9 cellular contexts compared by ENCODE assay signal in genomic region chr20:49611539-49612126, GRCh38. TPM values are rescaled to one million over a fixed set of nuclear protein-coding genes. Genes with fewer than 3 reads are reported as not detected.
A peak's percentile ranks its signal among the peaks of the same experiment; 100 is the strongest.
DNase-seq lines count a peak whose midpoint lies in the region; ATAC-seq, FAIRE-seq and TF ChIP-seq lines count a peak whose summit lies in the region.
"Not testable (repeated sequence)": the region's sequence is repeated elsewhere in the genome, so short reads cannot be mapped to it uniquely, and the experiment has no call there.
"Had no signal": no experiment of that assay in that cellular context is flagged by ENCODE, and none has a peak within 500 bp of the region (broad histone marks: within the 10 kb centered on the region; RNA-seq: fewer than 3 reads in every experiment).

No MANE protein-coding gene starts in this region.

- ATAC-seq in GM12878, right lobe of liver: not testable (repeated sequence)

- peak overlapping the region; percentile 18; the same call in 1 of the 2 replicates for H3K4me3 ChIP-seq in BLaER1
- H3K4me3 ChIP-seq in HUES48 (ENCODE audit: low read depth, low read length) = peak overlapping the region; percentile 4; the same call in 1 of the 2 replicates
- peak overlapping the region; percentile 65 for H3K4me3 ChIP-seq in SK-N-MC
- H3K4me3 ChIP-seq in GM12878 = peak overlapping the region; percentile 46; the same call in 1 of the 2 replicates
- peak overlapping the region in 2 of 4 donors; percentile 10 to 52 for H3K4me3 ChIP-seq in esophagus squamous epithelium
- H3K4me3 ChIP-seq in right lobe of liver = peak overlapping the region in 2 of 3 donors; percentile 26 to 28
- not testable (repeated sequence) for H3K4me3 ChIP-seq in parathyroid adenoma (ENCODE audit: low read depth, low read length)
- peak overlapping the region; percentile 25 to 59 for H3K4me3 ChIP-seq in stomach smooth muscle (ENCODE audit: low read length in 2 of 2)

- TF ChIP-seq RAD21 in GM12878 (IDR thresholded peaks at IDR 0.05; ENCODE audit: insufficient read depth, low read depth, low read length) = not testable (repeated sequence)

- SMC1A ChIA-PET in GM12878 (lab: Charles Lee; ENCODE audit: uncharacterized antibody, unreplicated experiment) = interaction anchor here (0.7 to 6.2 kb wide), 19 partner anchors 19 to 304 kb away, joined by 3 to 44 read pairs (median 4); no protein-coding TSS in a partner anchor

- H3K4me2 ChIP-seq in BLaER1 (peak overlapping the region; percentile 77), GM12878 (ENCODE audit: control insufficient read depth, insufficient read depth) (peak overlapping the region; percentile 90), parathyroid adenoma (ENCODE audit: low read length) (peak overlapping the region; percentile 65)

- RAD21 ChIA-PET in GM12878 (lab: Charles Lee; ENCODE audit: unreplicated experiment) = interaction anchor here (0.7 to 6.3 kb wide), 9 partner anchors 9 to 326 kb away, joined by 3 to 110 read pairs (median 7); no protein-coding TSS in a partner anchor

- not testable (repeated sequence) for H3K36me3 ChIP-seq in BLaER1; HUES48 (ENCODE audit: control insufficient read depth, insufficient read depth, low read length); SK-N-MC (ENCODE audit: insufficient read depth, low read length); GM12878 (ENCODE audit: control insufficient read depth in 2 of 2, insufficient read depth in 2 of 2, low read length in 1 of 2); esophagus squamous epithelium; right lobe of liver; parathyroid adenoma (ENCODE audit: control insufficient read depth, insufficient read depth, low read length); stomach smooth muscle (ENCODE audit: control insufficient read depth in 2 of 2, insufficient read depth in 2 of 2, low read length in 2 of 2)

- CTCF ChIA-PET in GM12878 (lab: Yijun Ruan, JAX) = interaction anchor here (0.6 to 8.0 kb wide), 26 partner anchors 9 to 327 kb away, joined by 3 to 226 read pairs (median 4); no protein-coding TSS in a partner anchor

- H3K79me2 ChIP-seq in GM12878 (ENCODE audit: control insufficient read depth, insufficient read depth, low read length); parathyroid adenoma: not testable (repeated sequence)

- DNase-seq in SK-N-MC (ENCODE audit: low read depth, low spot score); GM12878 (ENCODE audit: low read depth, low spot score); esophagus squamous epithelium (lab: John Stamatoyannopoulos, UW); right lobe of liver: not testable (repeated sequence)

- WGBS in GM12878 (ENCODE audit: insufficient coverage, insufficient replicate concordance, low lambda C conversion rate, missing lambda C conversion rate) = 31% methylated on average over 6 of the region's 6 CpGs
- WGBS in esophagus squamous epithelium, 2 donors = 61 to 65% methylated on average over 5 to 6 of the region's 6 CpGs
- 58% methylated on average over 5 of the region's 6 CpGs for WGBS in right lobe of liver (ENCODE audit: insufficient coverage, low coverage, low lambda C conversion rate, missing lambda C conversion rate)

- in situ Hi-C loops in GM12878 (cut with MboI) = loop anchor here (5.0 kb wide), 2 partner anchors 236 to 316 kb away; no protein-coding TSS in a partner anchor

- not testable (repeated sequence) for TF ChIP-seq EP300 in GM12878 (IDR thresholded peaks at IDR 0.05; ENCODE audit: borderline replicate concordance in 1 of 2, control insufficient read depth in 1 of 2, low read depth in 2 of 2, low read length in 2 of 2)

- H3K4me1 ChIP-seq in BLaER1 = peaks cover 42% of the 10 kb centered on the region
- not testable (repeated sequence) for H3K4me1 ChIP-seq in HUES48 (ENCODE audit: control insufficient read depth, insufficient read depth, low read length); parathyroid adenoma
- peaks cover 11% of the 10 kb centered on the region for H3K4me1 ChIP-seq in GM12878 (ENCODE audit: control insufficient read depth, insufficient read depth, low read length)
- H3K4me1 ChIP-seq in esophagus squamous epithelium = peaks cover 3 to 44% (median 23%) of the 10 kb centered on the region in 3 donors
- H3K4me1 ChIP-seq in right lobe of liver = peaks cover 0 to 32% (median 7%) of the 10 kb centered on the region in 4 donors
- H3K4me1 ChIP-seq in stomach smooth muscle (ENCODE audit: control insufficient read depth, insufficient read depth, low read length) = peaks cover 17% of the 10 kb centered on the region

- POLR2A ChIA-PET in GM12878 (lab: Charles Lee) = interaction anchor here (0.7 kb wide), 1 partner anchor 231 kb away, joined by 4 read pairs; no protein-coding TSS in a partner anchor

- not testable (repeated sequence) for H3K9ac ChIP-seq in BLaER1; HUES48 (ENCODE audit: low read depth, low read length); SK-N-MC (ENCODE audit: insufficient read length); parathyroid adenoma; stomach smooth muscle (ENCODE audit: low read length in 2 of 2)
- 0 out of 2 replicates have a peak overlapping the region, but pooled peaks have one; percentile 1 for H3K9ac ChIP-seq in GM12878 (ENCODE audit: control insufficient read depth, insufficient read depth, low read length)

- TF ChIP-seq CTCF in GM12878 (IDR thresholded peaks at IDR 0.05 in 2 of 3, conservative IDR thresholded peaks at IDR 0.05 in 1 of 3; ENCODE audit: control insufficient read depth in 2 of 3, extremely low read depth in 1 of 3, insufficient read depth in 1 of 3, low read depth in 3 of 3, low read length in 3 of 3); esophagus squamous epithelium (IDR thresholded peaks at IDR 0.05); right lobe of liver (IDR thresholded peaks at IDR 0.05); parathyroid adenoma (IDR thresholded peaks at IDR 0.05): not testable (repeated sequence)

- H3K9me3 ChIP-seq in BLaER1; HUES48 (ENCODE audit: control insufficient read depth, insufficient read depth, low read length); SK-N-MC (ENCODE audit: low read depth, low read length); GM12878 (replicated peaks; ENCODE audit: control insufficient read depth, insufficient read depth, low read length); esophagus squamous epithelium; right lobe of liver; parathyroid adenoma (ENCODE audit: control insufficient read depth, low read length); stomach smooth muscle (ENCODE audit: control insufficient read depth in 2 of 2, low read length in 2 of 2): not testable (repeated sequence)

- H2AFZ ChIP-seq in GM12878 (ENCODE audit: control insufficient read depth, low read depth, low read length) = peak overlapping the region; percentile 88
- peak overlapping the region; percentile 74 for H2AFZ ChIP-seq in parathyroid adenoma

- H3K27me3 ChIP-seq in BLaER1; HUES48 (ENCODE audit: control insufficient read depth, insufficient read depth, low read length); GM12878 (replicated peaks in 1 of 2; ENCODE audit: control insufficient read depth in 2 of 2, insufficient read depth in 2 of 2, low read length in 1 of 2); right lobe of liver; parathyroid adenoma (ENCODE audit: control insufficient read depth, insufficient read depth, low read length): not testable (repeated sequence)
- H3K27me3 ChIP-seq in esophagus squamous epithelium = peaks cover 0 to 15% (median 0%) of the 10 kb centered on the region in 4 donors
- H3K27me3 ChIP-seq in stomach smooth muscle (ENCODE audit: control insufficient read depth in 1 of 2, insufficient read depth in 2 of 2, low read length in 2 of 2) = peaks cover 14 to 16% of the 10 kb centered on the region in 2 donors

- not testable (repeated sequence) for FAIRE-seq in GM12878 (lab: Jason Lieb, UNC)

- H4K20me1 ChIP-seq in BLaER1; GM12878 (ENCODE audit: control insufficient read depth, insufficient read depth): not testable (repeated sequence)

- intact Hi-C loops in GM12878 (cut with micrococcal nuclease; ENCODE audit: unreplicated experiment) = loop anchor here (1.0 to 5.0 kb wide), 4 partner anchors 211 to 317 kb away; no protein-coding TSS in a partner anchor
- intact Hi-C loops in esophagus squamous epithelium (cut with DNase I) = loop anchor here (5.0 kb wide), 1 partner anchor 236 kb away; no protein-coding TSS in a partner anchor
- intact Hi-C loops in right lobe of liver (cut with DNase I) = loop anchor here (2.0 to 10.0 kb wide), 5 partner anchors 69 to 233 kb away; no protein-coding TSS in a partner anchor

- BruUV-seq in GM12878 (replicated peaks; lab: Mats Ljungman, UMichigan) = not testable (repeated sequence)

- not testable (repeated sequence) for H3K27ac ChIP-seq in BLaER1; HUES48 (ENCODE audit: low read depth, low read length); SK-N-MC; GM12878 (ENCODE audit: control insufficient read depth, insufficient read depth); right lobe of liver; parathyroid adenoma; stomach smooth muscle (ENCODE audit: low read length)
- peak overlapping the region in 3 of 4 donors; percentile 48 to 64 (median 58) for H3K27ac ChIP-seq in esophagus squamous epithelium

- TF ChIP-seq POLR2A in GM12878 (IDR thresholded peaks at IDR 0.05; ENCODE audit: low read depth, low read length); esophagus squamous epithelium (IDR thresholded peaks at IDR 0.05); right lobe of liver (IDR thresholded peaks at IDR 0.05): not testable (repeated sequence)

RNA-seq across cellular contexts. Expression of gene PTGIS, which starts 43.7 kb away (rescaled TPM):
- not detected in 2 replicates for total RNA-seq in GM12878 (2013; cell fraction: nucleolus; rRNA removed)
- total RNA-seq in GM12878 (2014; rRNA removed) (not detected in 2 replicates), GM12878 (2014; rRNA removed; fragmentation: Illumina TruSeq; extraction: Trizol) (not detected in 2 replicates), GM12878 (2021) (0.10 and 0.13 TPM in 2 replicates), esophagus squamous epithelium (10 to 100 TPM in 2 of 4 donors, 1 to 10 TPM in 2; 1.6 to 34.1 (median 8.6) TPM), right lobe of liver (10 to 100 TPM in 5 of 6 experiments, 1 to 10 TPM in 1; 9.0 to 30.5 (median 13.7) TPM)
- not detected for polyA plus RNA-seq in GM12878 (2011; ENCODE audit: low read depth)
- polyA plus RNA-seq in GM12878 (2011; rRNA removed) (not detected in 2 replicates), GM12878 (2014; fragmentation: Illumina TruSeq; extraction: Trizol) (not detected in 2 replicates), GM12878 (2014; fragmentation: Nextera tagmentation; extraction: Ambion mirVana) (not detected), GM12878 (2014; rRNA removed) (not detected in 2 replicates), GM12878 (2016; fragmentation: Nextera tagmentation; extraction: Ambion mirVana) (not detected)
- not detected in 2 replicates for polyA plus RNA-seq in GM12878 (2011; cell fraction: cytosol; rRNA removed)
- polyA plus RNA-seq in GM12878 (2011; cell fraction: nucleus; rRNA removed) = not detected in 2 replicates
- polyA plus RNA-seq in GM12878 (2012) = not detected in 2 replicates
- not detected in 2 replicates for polyA minus RNA-seq in GM12878 (2011; rRNA and poly(A)+ RNA removed)
- polyA minus RNA-seq in GM12878 (2011; cell fraction: cytosol; rRNA and poly(A)+ RNA removed) = not detected in 2 replicates
- polyA minus RNA-seq in GM12878 (2011; cell fraction: nucleus; rRNA and poly(A)+ RNA removed) = not detected in 2 replicates
- total RNA-seq: CD8-positive, alpha-beta T cell had no signal
